ENCODE assay signal across 10 cellular contexts in genomic region chr4:7647932-7648812, GRCh38.
DNase-seq lines count a peak whose midpoint lies in the region; ATAC-seq, FAIRE-seq and TF ChIP-seq lines count a peak whose summit lies in the region.
"Had no signal": no experiment of that assay in that cellular context is flagged by ENCODE, and none has a peak within 500 bp of the region (broad histone marks: within the 10 kb centered on the region; RNA-seq: fewer than 3 reads in every experiment).

No MANE protein-coding gene starts in this region.

- no peak for FAIRE-seq in pancreas (lab: Jason Lieb, UNC)

- H3K27ac ChIP-seq in pancreas, result no peak overlapping the region
- H3K27ac ChIP-seq: testis had no signal

- CTCF ChIA-PET in activated CD4-positive, alpha-beta T cell treated with anti-CD3 and anti-CD28 coated beads, Interleukin-2, amount 10 ng/mL, durations not matched to agents 7 days and 5 days (lab: Charles Lee), result no interaction called here

- H3K9me3 Mint-ChIP-seq in effector memory CD8-positive, alpha-beta T cell, result peaks cover 3 to 10% of the 10 kb centered on the region in 2 donors
- no peaks in the 10 kb centered on the region for H3K9me3 Mint-ChIP-seq in activated CD4-positive, alpha-beta T cell treated with anti-CD3 and anti-CD28 coated beads, Interleukin-2, amount 10 ng/mL, durations not matched to agents 7 days and 5 days

- TF ChIP-seq CTCF in pancreas (IDR thresholded peaks at IDR 0.05), result no peak

- no peaks in the 10 kb centered on the region for H3K36me3 ChIP-seq in pancreas

- intact Hi-C loops in pancreas (cut with DNase I), result no loop called here

- H3K9me3 ChIP-seq in pancreas, result no peaks in the 10 kb centered on the region
- H3K9me3 ChIP-seq: testis had no signal

- peaks cover 26% of the 10 kb centered on the region for H3K36me3 Mint-ChIP-seq in effector memory CD8-positive, alpha-beta T cell (ENCODE audit: insufficient read depth)
- no peaks in the 10 kb centered on the region for H3K36me3 Mint-ChIP-seq in activated CD4-positive, alpha-beta T cell treated with anti-CD3 and anti-CD28 coated beads, Interleukin-2, amount 10 ng/mL, durations not matched to agents 7 days and 5 days (ENCODE audit: low read depth)

- DNase-seq in GF-D8 (lab: John Stamatoyannopoulos, UW) (peak; percentile 75), NOMO-1 treated with dmso at 0.1 percent for 144 hours (lab: John Stamatoyannopoulos, UW; ENCODE audit: unreplicated experiment) (peak; percentile 95), pancreas (peak in 2 of 6 donors; percentile 50 to 53), NCI-H1092 (lab: John Stamatoyannopoulos, UW) (no peak), NCI-H1436 (lab: John Stamatoyannopoulos, UW) (no peak)
- no peak for DNase-seq in effector memory CD8-positive, alpha-beta T cell
- DNase-seq in activated CD4-positive, alpha-beta T cell treated with anti-CD3 and anti-CD28 coated beads, Interleukin-2, amount 10 ng/mL, durations not matched to agents 7 days and 5 days, result no peak
- DNase-seq: NCI-H748 treated with DMSO at 0.1 percent for 48 hours, testis had no signal

- no peaks in the 10 kb centered on the region for H3K27me3 Mint-ChIP-seq in effector memory CD8-positive, alpha-beta T cell
- H3K27me3 Mint-ChIP-seq in activated CD4-positive, alpha-beta T cell treated with anti-CD3 and anti-CD28 coated beads, Interleukin-2, amount 10 ng/mL, durations not matched to agents 7 days and 5 days, result no peaks in the 10 kb centered on the region

- ATAC-seq in effector memory CD8-positive, alpha-beta T cell (replicated peaks), result no peak
- ATAC-seq in pancreas (peak in 3 of 4 donors; percentile 35 to 61 (median 51)), GM19351 (IDR thresholded peaks at IDR 0.05; ENCODE audit: unreplicated experiment) (no peak)

- POLR2A ChIA-PET in activated CD4-positive, alpha-beta T cell treated with anti-CD3 and anti-CD28 coated beads, Interleukin-2, amount 10 ng/mL, durations not matched to agents 7 days and 5 days (lab: Charles Lee), result no interaction called here

- H3K4me3 ChIP-seq in pancreas, result no peak overlapping the region
- H3K4me3 ChIP-seq: testis had no signal

- no peaks in the 10 kb centered on the region for H3K27me3 ChIP-seq in pancreas
- H3K27me3 ChIP-seq: testis had no signal

- H3K4me3 Mint-ChIP-seq in effector memory CD8-positive, alpha-beta T cell, result peak overlapping the region; percentile 50 to 61
- no peak overlapping the region for H3K4me3 Mint-ChIP-seq in activated CD4-positive, alpha-beta T cell treated with anti-CD3 and anti-CD28 coated beads, Interleukin-2, amount 10 ng/mL, durations not matched to agents 7 days and 5 days

- H3K27ac Mint-ChIP-seq in effector memory CD8-positive, alpha-beta T cell, result peak overlapping the region; percentile 97 to 98
- H3K27ac Mint-ChIP-seq in activated CD4-positive, alpha-beta T cell treated with anti-CD3 and anti-CD28 coated beads, Interleukin-2, amount 10 ng/mL, durations not matched to agents 7 days and 5 days, result no peak overlapping the region

- H3K4me1 Mint-ChIP-seq in effector memory CD8-positive, alpha-beta T cell (ENCODE audit: low read depth in 2 of 2), result peaks cover 67 to 74% of the 10 kb centered on the region in 2 donors
- peaks cover 41% of the 10 kb centered on the region for H3K4me1 Mint-ChIP-seq in activated CD4-positive, alpha-beta T cell treated with anti-CD3 and anti-CD28 coated beads, Interleukin-2, amount 10 ng/mL, durations not matched to agents 7 days and 5 days

- 71 to 79% methylated on average over 21 of the region's 21 CpGs for WGBS in pancreas, 2 donors

- H3K4me1 ChIP-seq in pancreas, result no peaks in the 10 kb centered on the region

Comparison
In these comparisons a context has a peak if more than half of its experiments do, and no peak if none do; other contexts are left out.
1. DNase-seq: peak in GF-D8 (single experiment) and NOMO-1 treated with dmso at 0.1 percent for 144 hours (single experiment); none in effector memory CD8-positive, alpha-beta T cell (0 of 3), activated CD4-positive, alpha-beta T cell treated with anti-CD3 and anti-CD28 coated beads, Interleukin-2, amount 10 ng/mL, durations not matched to agents 7 days and 5 days (single experiment), NCI-H1092 (single experiment) and NCI-H1436 (single experiment).
2. ATAC-seq: peak in pancreas (3 of 4); none in effector memory CD8-positive, alpha-beta T cell (single experiment) and GM19351 (single experiment).